ENCODE assay signal across 25 cellular contexts in genomic region chr2:95374916-95375471, GRCh38. TPM values are rescaled to one million over a fixed set of nuclear protein-coding genes. Genes with fewer than 3 reads are reported as not detected.
DNase-seq lines count a peak whose midpoint lies in the region; ATAC-seq, FAIRE-seq and TF ChIP-seq lines count a peak whose summit lies in the region.
"Had no signal": no experiment of that assay in that cellular context is flagged by ENCODE, and none has a peak within 500 bp of the region (broad histone marks: within the 10 kb centered on the region; RNA-seq: fewer than 3 reads in every experiment).

No MANE protein-coding gene starts in this region.

- H3K9me3 Mint-ChIP-seq in type B pancreatic cell, result no peaks in the 10 kb centered on the region
- H3K9me3 Mint-ChIP-seq in effector memory CD8-positive, alpha-beta T cell, result peaks cover 0 to 3% of the 10 kb centered on the region in 2 donors

- intact Hi-C loops in Right ventricle myocardium superior (cut with DNase I) (no loop called here), left ventricle myocardium superior (cut with micrococcal nuclease) (no loop called here), kidney (cut with DNase I) (no loop called here)

- DNase-seq in Right ventricle myocardium superior, result peak; percentile 34
- no peak for DNase-seq in left ventricle myocardium superior
- DNase-seq in SW480 (ENCODE audit: low spot score), result peak; percentile 29
- peak; percentile 59 for DNase-seq in kidney
- DNase-seq in type B pancreatic cell (ENCODE audit: extremely low spot score, unreplicated experiment), result peak; percentile 56
- DNase-seq in effector memory CD8-positive, alpha-beta T cell, result no peak
- DNase-seq in CD1c-positive myeloid dendritic cell (ENCODE audit: extremely low spot score), result no peak
- DNase-seq in stimulated activated CD8-positive, alpha-beta memory T cell treated with anti-CD3 and anti-CD28 coated beads, Interleukin-4, amount 100 ng/mL, for 48 hours, result no peak
- DNase-seq: activated CD4-positive, alpha-beta T cell treated with anti-CD3 and anti-CD28 coated beads, Interleukin-2, amount 50 U/mL, for 48 hours; activated CD4-positive, CD25-positive, alpha-beta regulatory T cell; activated gamma-delta T cell; activated naive CD8-positive, alpha-beta T cell treated with anti-CD3 and anti-CD28 coated beads, Interleukin-2, amount 50 U/mL, for 24 hours; C1 segment of cervical spinal cord; Calu3; MM.1S; NCI-H1417 treated with DMSO at 0.1 percent for 48 hours; NCI-H2107; NK-92 treated with Interleukin-12 subunit alpha and Interleukin-12 subunit beta, amount 100 ng/mL, for 24 hours; stimulated activated CD4-positive, alpha-beta T cell treated with anti-CD3 and anti-CD28 coated beads, Interleukin-12 subunit alpha, Interleukin-12 subunit beta, amount 100 ng/mL, for 4 hours; T1000; upper lobe of left lung had no signal

- no peak overlapping the region for H3K9ac ChIP-seq in kidney (ENCODE audit: low read length in 2 of 2)

- no peak overlapping the region for H3K4me3 ChIP-seq in kidney (ENCODE audit: low read length in 2 of 2)
- H3K4me3 ChIP-seq: A549, breast epithelium, lung, upper lobe of left lung had no signal

- no peak overlapping the region for H3K27ac ChIP-seq in kidney (ENCODE audit: low read depth in 2 of 2, low read length in 2 of 2)
- H3K27ac ChIP-seq: A549, breast epithelium, upper lobe of left lung had no signal

- no peak overlapping the region for H3K4me3 Mint-ChIP-seq in type B pancreatic cell
- no peak overlapping the region for H3K4me3 Mint-ChIP-seq in effector memory CD8-positive, alpha-beta T cell
- H3K4me3 Mint-ChIP-seq: activated naive CD8-positive, alpha-beta T cell treated with anti-CD3 and anti-CD28 coated beads, Interleukin-2, amount 50 U/mL, for 24 hours had no signal

- TF ChIP-seq CTCF in kidney (IDR thresholded peaks at IDR 0.05; ENCODE audit: borderline replicate concordance, extremely low read depth, insufficient read depth), result no peak
- no peak for TF ChIP-seq CTCF in type B pancreatic cell (conservative IDR thresholded peaks at IDR 0.05)

- no peaks in the 10 kb centered on the region for H3K36me3 ChIP-seq in kidney (ENCODE audit: control insufficient read depth in 1 of 2, insufficient read depth in 2 of 2, low read length in 2 of 2)
- H3K36me3 ChIP-seq: breast epithelium, upper lobe of left lung had no signal

- H3K27ac Mint-ChIP-seq in type B pancreatic cell, result no peak overlapping the region
- no peak overlapping the region for H3K27ac Mint-ChIP-seq in effector memory CD8-positive, alpha-beta T cell
- H3K27ac Mint-ChIP-seq: activated naive CD8-positive, alpha-beta T cell treated with anti-CD3 and anti-CD28 coated beads, Interleukin-2, amount 50 U/mL, for 24 hours had no signal

- no peaks in the 10 kb centered on the region for H3K4me1 ChIP-seq in kidney (ENCODE audit: control insufficient read depth in 1 of 2, insufficient read depth in 1 of 2, low read depth in 1 of 2, low read length in 2 of 2)
- H3K4me1 ChIP-seq: A549, breast epithelium, upper lobe of left lung had no signal

- no peaks in the 10 kb centered on the region for H3K36me3 Mint-ChIP-seq in type B pancreatic cell
- H3K36me3 Mint-ChIP-seq in effector memory CD8-positive, alpha-beta T cell (ENCODE audit: insufficient read depth), result no peaks in the 10 kb centered on the region

- H3K27me3 Mint-ChIP-seq in type B pancreatic cell, result peaks cover 15% of the 10 kb centered on the region
- H3K27me3 Mint-ChIP-seq in effector memory CD8-positive, alpha-beta T cell, result peaks cover 41 to 63% of the 10 kb centered on the region in 2 donors

- H3K4me1 Mint-ChIP-seq in type B pancreatic cell (ENCODE audit: unreplicated experiment), result no peaks in the 10 kb centered on the region
- H3K4me1 Mint-ChIP-seq in effector memory CD8-positive, alpha-beta T cell (ENCODE audit: low read depth in 2 of 2), result peaks cover 0 to 2% of the 10 kb centered on the region in 2 donors
- H3K4me1 Mint-ChIP-seq: activated naive CD8-positive, alpha-beta T cell treated with anti-CD3 and anti-CD28 coated beads, Interleukin-2, amount 50 U/mL, for 24 hours had no signal

- ATAC-seq in Right ventricle myocardium superior (ENCODE audit: poor library complexity), result no peak
- ATAC-seq in left ventricle myocardium superior, result no peak
- ATAC-seq in effector memory CD8-positive, alpha-beta T cell (replicated peaks), result no peak
- ATAC-seq: A549; activated naive CD8-positive, alpha-beta T cell treated with anti-CD3 and anti-CD28 coated beads, Interleukin-2, amount 50 U/mL, for 24 hours had no signal

- H3K9me3 ChIP-seq in kidney (ENCODE audit: control insufficient read depth in 1 of 2, low read length in 2 of 2), result no peaks in the 10 kb centered on the region
- H3K9me3 ChIP-seq: A549, upper lobe of left lung had no signal

- no peak for FAIRE-seq in kidney (lab: Jason Lieb, UNC)
- FAIRE-seq: A549, RCC 7860 had no signal

RNA-seq across cellular contexts. Expression of gene FAHD2A, which starts 27.5 kb away (rescaled TPM):
- total RNA-seq in Right ventricle myocardium superior, result 39.9 TPM
- total RNA-seq in left ventricle myocardium superior, result 46.3 TPM
- total RNA-seq in kidney, result 24.9 TPM
- 64.9 TPM for polyA plus RNA-seq in kidney (ENCODE audit: insufficient read depth, low read depth, low replicate concordance)
- total RNA-seq in type B pancreatic cell (ENCODE audit: low replicate concordance), result 23.4 and 39.2 TPM in 2 replicates

Comparison
In these comparisons a context has a peak if more than half of its experiments do, and no peak if none do; other contexts are left out.
1. DNase-seq: peak in Right ventricle myocardium superior (single experiment), SW480 (single experiment), kidney (single experiment) and type B pancreatic cell (single experiment); none in left ventricle myocardium superior (single experiment), effector memory CD8-positive, alpha-beta T cell (0 of 3), CD1c-positive myeloid dendritic cell (single experiment) and stimulated activated CD8-positive, alpha-beta memory T cell treated with anti-CD3 and anti-CD28 coated beads, Interleukin-4, amount 100 ng/mL, for 48 hours (single experiment).